In the genomic region with DNA sequence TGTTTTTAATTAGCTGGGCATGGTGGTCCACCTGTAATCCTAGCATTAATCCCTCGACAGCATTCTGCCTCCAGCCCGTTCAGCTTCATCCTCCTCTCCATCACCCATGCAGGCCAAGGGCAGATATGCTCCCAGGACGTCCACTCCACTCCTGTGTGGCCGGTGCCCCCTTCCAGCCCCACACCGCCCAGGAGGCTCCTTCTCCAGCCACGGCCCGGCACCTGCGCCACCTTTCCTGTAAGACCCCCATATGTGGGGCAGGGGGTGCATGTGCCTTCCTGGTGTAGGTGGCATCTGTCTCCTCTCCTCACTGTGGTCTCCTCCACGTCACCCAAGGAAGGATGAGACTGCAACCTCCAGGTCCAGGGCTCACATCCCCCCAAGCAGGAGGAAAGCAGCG, we compare ENCODE assay signal across 1 cellular context.
TF ChIP-seq lines count a peak whose summit lies in the region.

No MANE protein-coding gene starts in this region.

TF ChIP-seq in H1, 55 proteins besides CTCF, POLR2A, EP300 and RAD21:
- no peak for TF ChIP-seq SAP30 (IDR thresholded peaks at IDR 0.05; ENCODE audit: insufficient read depth, insufficient replicate concordance, low read length)
- no peak for TF ChIP-seq SP1 (IDR thresholded peaks at IDR 0.05; ENCODE audit: low read depth, low read length)
- no peak for TF ChIP-seq KDM5A (IDR thresholded peaks at IDR 0.05; ENCODE audit: low read length)
- no peak for TF ChIP-seq KDM1A (IDR thresholded peaks at IDR 0.05; ENCODE audit: borderline replicate concordance, low read length)
